10 cellular contexts compared by ENCODE assay signal in genomic region chr12:130633771-130634170, GRCh38.
DNase-seq lines count a peak whose midpoint lies in the region; ATAC-seq, FAIRE-seq and TF ChIP-seq lines count a peak whose summit lies in the region.
"Had no signal": no experiment of that assay in that cellular context is flagged by ENCODE, and none has a peak within 500 bp of the region (broad histone marks: within the 10 kb centered on the region; RNA-seq: fewer than 3 reads in every experiment).

No MANE protein-coding gene starts in this region.

- no peak for ATAC-seq in left cardiac atrium
- no peak for ATAC-seq in GM21390 (IDR thresholded peaks at IDR 0.05; ENCODE audit: unreplicated experiment)

- peaks cover 8% of the 10 kb centered on the region for H3K9me3 ChIP-seq in HUES6 (ENCODE audit: control insufficient read depth, insufficient read depth, low read depth, low read length)

- no peak for TF ChIP-seq POLR2A in H54 (IDR thresholded peaks at IDR 0.05; ENCODE audit: low read depth, low read length)

- H3K9ac ChIP-seq in HUES6 (ENCODE audit: low read length), result peak overlapping the region; percentile 28

- H3K36me3 ChIP-seq in HUES6 (ENCODE audit: control insufficient read depth, insufficient read depth, low read length), result no peaks in the 10 kb centered on the region
- H3K36me3 ChIP-seq: SJSA1 had no signal

- peak; percentile 92 for DNase-seq in NCI-H526 treated with DMSO at 0.1 percent for 48 hours (lab: John Stamatoyannopoulos, UW)
- peak in 36 of 42 donors; percentile 4 to 82 (median 44) for DNase-seq in head of caudate nucleus
- peak; percentile 33 for DNase-seq in renal cortical epithelial cell (ENCODE audit: low read depth)
- DNase-seq in H54 (ENCODE audit: insufficient read length, low spot score), result no peak
- DNase-seq in left cardiac atrium, result no peak
- DNase-seq in ACHN, result no peak
- DNase-seq: activated naive CD4-positive, alpha-beta T cell treated with Interleukin-2 at 50 U/mL for 16 hours had no signal

- H3K4me1 ChIP-seq in HUES6 (ENCODE audit: control insufficient read depth, insufficient read depth, low read length), result peaks cover 16% of the 10 kb centered on the region
- H3K4me1 ChIP-seq: SJSA1 had no signal

- in situ Hi-C loops in ACHN (cut with HindIII; ENCODE audit: low pct_ligation_motif_present, low pct_unique_long_range_greater_than_20kb, low sequenced_read_pairs), result no loop called here

- intact Hi-C loops in head of caudate nucleus (cut with DNase I) (no loop called here), left cardiac atrium (cut with DNase I) (no loop called here)

- H3K27me3 ChIP-seq in HUES6 (ENCODE audit: control insufficient read depth, insufficient read depth, low read length), result peaks cover 5% of the 10 kb centered on the region; the same call in 1 of the 2 replicates
- H3K27me3 ChIP-seq: SJSA1 had no signal

- peak overlapping the region; percentile 13; the same call in 1 of the 2 replicates for H3K4me3 ChIP-seq in HUES6 (ENCODE audit: low read depth, low read length)
- H3K4me3 ChIP-seq: SJSA1 had no signal

- no peak for FAIRE-seq in H54 (lab: Jason Lieb, UNC)

- no peak overlapping the region for H3K27ac ChIP-seq in HUES6 (ENCODE audit: low read depth, low read length)
- H3K27ac ChIP-seq: SJSA1 had no signal

Comparison
In these comparisons a context has a peak if more than half of its experiments do, and no peak if none do; other contexts are left out.
1. DNase-seq: peak in NCI-H526 treated with DMSO at 0.1 percent for 48 hours (single experiment), head of caudate nucleus (36 of 42) and renal cortical epithelial cell (single experiment); none in H54 (single experiment), left cardiac atrium (single experiment) and ACHN (single experiment).